Comparison of ENCODE assay signal across 7 cellular contexts in the genomic region with DNA sequence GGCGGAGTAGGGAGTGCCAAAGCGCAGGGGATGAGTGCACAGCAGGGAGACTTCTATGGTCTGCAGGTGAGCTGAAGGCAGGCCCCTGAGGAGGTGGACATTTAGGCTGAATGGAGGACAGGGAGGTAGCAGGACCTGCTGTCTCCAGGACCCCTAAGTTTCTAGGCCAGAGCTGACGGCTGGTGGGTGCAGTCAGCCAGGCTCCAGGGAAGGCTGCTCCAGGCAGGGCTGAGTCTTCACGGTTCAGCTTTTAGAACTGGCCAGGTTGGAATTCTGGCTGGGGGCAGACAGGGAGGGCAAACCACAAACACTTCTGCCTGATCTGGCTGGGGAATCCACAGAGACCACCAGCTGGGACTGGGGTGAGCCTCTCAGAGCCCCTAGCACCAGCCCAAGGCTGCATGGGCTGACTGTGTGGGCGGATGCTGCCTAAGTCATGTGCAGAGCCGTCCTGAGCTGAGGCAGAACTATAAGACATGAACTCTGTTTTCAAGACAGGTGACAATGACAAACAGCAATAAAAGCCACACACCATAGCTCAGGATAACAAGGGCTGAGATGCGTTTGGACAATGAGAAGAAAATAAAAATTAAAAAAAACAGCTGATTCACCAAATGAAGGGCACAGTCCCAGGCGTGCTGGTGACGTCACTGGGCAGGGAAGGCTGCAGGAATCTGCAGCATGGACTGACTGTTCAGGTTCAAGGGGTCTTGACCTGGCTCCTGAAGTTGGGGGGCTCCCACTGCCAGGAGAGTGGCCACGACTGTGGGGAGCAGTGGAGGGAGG. TPM values are rescaled to one million over a fixed set of nuclear protein-coding genes. Genes with fewer than 3 reads are reported as not detected.
A peak's percentile ranks its signal among the peaks of the same experiment; 100 is the strongest.
DNase-seq lines count a peak whose midpoint lies in the region; ATAC-seq and TF ChIP-seq lines count a peak whose summit lies in the region.

No MANE protein-coding gene starts in this region.

- H3K9me3 ChIP-seq in HEK293 (ENCODE audit: control insufficient read depth, insufficient read depth, low read depth, low read length), result no peaks in the 10 kb centered on the region

- CTCF ChIA-PET in HEK293 (lab: Yijun Ruan, JAX), result interaction anchor here (1.0 to 4.3 kb wide), 8 partner anchors 9 to 72 kb away, joined by 3 to 17 read pairs (median 5); a partner anchor contains a TSS
- CTCF ChIA-PET in activated CD8-positive, alpha-beta T cell treated with anti-CD3 and anti-CD28 coated beads, Interleukin-2, amount 10 ng/mL, durations not matched to agents 7 days and 5 days (lab: Charles Lee), result interaction anchor here (0.6 to 3.5 kb wide), 10 partner anchors 8 to 173 kb away, joined by 3 to 14 read pairs (median 4); no protein-coding TSS in a partner anchor

- H3K4me3 ChIP-seq in HEK293 (ENCODE audit: low read depth, low read length) (no peak overlapping the region), skeletal muscle cell (ENCODE audit: low read depth, low read length) (peak overlapping the region; percentile 24)

- H3K4me3 Mint-ChIP-seq in activated CD8-positive, alpha-beta T cell treated with anti-CD3 and anti-CD28 coated beads, Interleukin-2, amount 10 ng/mL, durations not matched to agents 7 days and 5 days, result no peak overlapping the region

- H3K27ac ChIP-seq in HEK293 (ENCODE audit: extremely low read depth, low read depth, low read length), result peak overlapping the region; percentile 72

- POLR2A ChIA-PET in HEK293 (lab: Yijun Ruan, JAX), result interaction anchor here (0.6 to 28.2 kb wide), 6 partner anchors 11 to 366 kb away, joined by 3 to 1129 read pairs (median 36); a partner anchor contains a TSS
- POLR2A ChIA-PET in activated CD8-positive, alpha-beta T cell treated with anti-CD3 and anti-CD28 coated beads, Interleukin-2, amount 10 ng/mL, durations not matched to agents 7 days and 5 days (lab: Charles Lee), result interaction anchor here (0.8 to 18.7 kb wide), 8 partner anchors 10 to 227 kb away, joined by 3 to 447 read pairs (median 4); a partner anchor contains a TSS

- no peaks in the 10 kb centered on the region for H3K36me3 Mint-ChIP-seq in activated CD8-positive, alpha-beta T cell treated with anti-CD3 and anti-CD28 coated beads, Interleukin-2, amount 10 ng/mL, durations not matched to agents 7 days and 5 days (ENCODE audit: low read depth)

- ATAC-seq in activated CD8-positive, alpha-beta T cell treated with anti-CD3 and anti-CD28 coated beads, Interleukin-2, amount 10 ng/mL, durations not matched to agents 7 days and 5 days, result no peak
- peak in 1 of 2 donors; percentile 1 for ATAC-seq in left cardiac atrium
- no peak for ATAC-seq in GM21619 (IDR thresholded peaks at IDR 0.05; ENCODE audit: unreplicated experiment)

- H3K27me3 Mint-ChIP-seq in activated CD8-positive, alpha-beta T cell treated with anti-CD3 and anti-CD28 coated beads, Interleukin-2, amount 10 ng/mL, durations not matched to agents 7 days and 5 days (ENCODE audit: low read depth), result peaks cover 3% of the 10 kb centered on the region

- TF ChIP-seq CTCF in HEK293 (tag by site-specific recombination; IDR thresholded peaks at IDR 0.05), result no peak

- no peaks in the 10 kb centered on the region for H3K36me3 ChIP-seq in HEK293 (ENCODE audit: control insufficient read depth in 2 of 2, insufficient read depth in 1 of 2, low read length in 2 of 2)

- H3K9me3 Mint-ChIP-seq in activated CD8-positive, alpha-beta T cell treated with anti-CD3 and anti-CD28 coated beads, Interleukin-2, amount 10 ng/mL, durations not matched to agents 7 days and 5 days (ENCODE audit: insufficient read depth), result no peaks in the 10 kb centered on the region

- H3K27ac Mint-ChIP-seq in activated CD8-positive, alpha-beta T cell treated with anti-CD3 and anti-CD28 coated beads, Interleukin-2, amount 10 ng/mL, durations not matched to agents 7 days and 5 days, result peak overlapping the region; percentile 28

- DNase-seq in activated CD8-positive, alpha-beta T cell treated with anti-CD3 and anti-CD28 coated beads, Interleukin-2, amount 10 ng/mL, durations not matched to agents 7 days and 5 days, result no peak
- DNase-seq in left cardiac atrium, result peak; percentile 70
- DNase-seq in skeletal muscle cell (ENCODE audit: low read depth), result no peak
- no peak for DNase-seq in NK-92 treated with Interleukin-12 subunit alpha and Interleukin-12 subunit beta, amount 100 ng/mL, for 24 hours (lab: John Stamatoyannopoulos, UW)
- no peak for DNase-seq in stimulated activated CD4-positive, alpha-beta T cell treated with anti-CD3 and anti-CD28 coated beads, Interleukin-4, amount 100 ng/mL, for 4 hours

- peaks cover 37% of the 10 kb centered on the region for H3K4me1 ChIP-seq in HEK293 (ENCODE audit: control insufficient read depth, insufficient read depth, low read length)

- intact Hi-C loops in left cardiac atrium (cut with DNase I), result no loop called here

- peaks cover 36% of the 10 kb centered on the region for H3K4me1 Mint-ChIP-seq in activated CD8-positive, alpha-beta T cell treated with anti-CD3 and anti-CD28 coated beads, Interleukin-2, amount 10 ng/mL, durations not matched to agents 7 days and 5 days (ENCODE audit: low read depth)

TF ChIP-seq in HEK293, 187 proteins besides CTCF, POLR2A, EP300 and RAD21:
- TF ChIP-seq ZFHX2 (tag by site-specific recombination; conservative IDR thresholded peaks at IDR 0.05), result peak; percentile 68
- TF ChIP-seq ZBTB8A (tag by site-specific recombination; IDR thresholded peaks at IDR 0.05), result peak; percentile 55; the same call in 1 of the 2 replicates
- peak; percentile 61; the same call in 1 of the 2 replicates for TF ChIP-seq ZNF629 (tag by site-specific recombination; IDR thresholded peaks at IDR 0.05)
- 0 out of 2 replicates have a peak, but pooled peaks have one; percentile 30 for TF ChIP-seq ZBTB21 (tag by site-specific recombination; IDR thresholded peaks at IDR 0.05)
- peak; percentile 50 for TF ChIP-seq GLIS1 (tag by site-specific recombination; IDR thresholded peaks at IDR 0.05)
- TF ChIP-seq ZNF596 (tag by site-specific recombination; IDR thresholded peaks at IDR 0.05), result no peak
- peak; percentile 74 for TF ChIP-seq ZNF600 (tag by site-specific recombination; IDR thresholded peaks at IDR 0.05)
- no peak for TF ChIP-seq ZNF585B (tag by site-specific recombination; IDR thresholded peaks at IDR 0.05)
- 0 out of 2 replicates have a peak, but pooled peaks have one; percentile 13 for TF ChIP-seq BCL11A (tag by site-specific recombination; IDR thresholded peaks at IDR 0.05; ENCODE audit: low read depth)
- TF ChIP-seq, protein P1, sequence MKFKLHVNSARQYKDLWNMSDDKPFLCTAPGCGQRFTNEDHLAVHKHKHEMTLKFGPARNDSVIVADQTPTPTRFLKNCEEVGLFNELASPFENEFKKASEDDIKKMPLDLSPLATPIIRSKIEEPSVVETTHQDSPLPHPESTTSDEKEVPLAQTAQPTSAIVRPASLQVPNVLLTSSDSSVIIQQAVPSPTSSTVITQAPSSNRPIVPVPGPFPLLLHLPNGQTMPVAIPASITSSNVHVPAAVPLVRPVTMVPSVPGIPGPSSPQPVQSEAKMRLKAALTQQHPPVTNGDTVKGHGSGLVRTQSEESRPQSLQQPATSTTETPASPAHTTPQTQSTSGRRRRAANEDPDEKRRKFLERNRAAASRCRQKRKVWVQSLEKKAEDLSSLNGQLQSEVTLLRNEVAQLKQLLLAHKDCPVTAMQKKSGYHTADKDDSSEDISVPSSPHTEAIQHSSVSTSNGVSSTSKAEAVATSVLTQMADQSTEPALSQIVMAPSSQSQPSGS (tag by site-specific recombination; IDR thresholded peaks at IDR 0.05; ENCODE audit: low read depth), result peak; percentile 90
- no peak for TF ChIP-seq ZNF501 (tag by site-specific recombination; IDR thresholded peaks at IDR 0.05)
TF ChIP-seq in HEK293: peak in this region for 8.

RNA-seq across cellular contexts. Expression of a gene that starts 10.4 kb away (rescaled TPM):
- 1,000 to 10,000 TPM; 3,822 to 4,094 TPM for total RNA-seq in activated CD8-positive, alpha-beta T cell treated with anti-CD3 and anti-CD28 coated beads, Interleukin-2, amount 10 ng/mL, durations not matched to agents 7 days and 5 days
- 1,000 to 10,000 TPM; 4,098 to 7,342 TPM for total RNA-seq in left cardiac atrium

RNA-seq across cellular contexts. Expression of a gene that starts 36.4 kb away (rescaled TPM):
- total RNA-seq in activated CD8-positive, alpha-beta T cell treated with anti-CD3 and anti-CD28 coated beads, Interleukin-2, amount 10 ng/mL, durations not matched to agents 7 days and 5 days, result 10 to 100 TPM; 68.0 to 69.5 TPM
- total RNA-seq in left cardiac atrium, result 10 to 100 TPM; 51.5 to 67.3 TPM
